8 cellular contexts compared by ENCODE assay signal in genomic region chr15:98801234-98801561, GRCh38.
DNase-seq lines count a peak whose midpoint lies in the region; ATAC-seq and TF ChIP-seq lines count a peak whose summit lies in the region.

No MANE protein-coding gene starts in this region.

- peak overlapping the region; percentile 48 for H3K27ac Mint-ChIP-seq in CD4-positive, alpha-beta T cell
- peak overlapping the region; percentile 94 for H3K27ac Mint-ChIP-seq in chondrocyte (ENCODE audit: unreplicated experiment)
- H3K27ac Mint-ChIP-seq in neural crest cell (ENCODE audit: unreplicated experiment): peak overlapping the region; percentile 99

- H3K36me3 Mint-ChIP-seq in CD4-positive, alpha-beta T cell (ENCODE audit: low read depth): no peaks in the 10 kb centered on the region
- H3K36me3 Mint-ChIP-seq in chondrocyte (ENCODE audit: low read depth) (no peaks in the 10 kb centered on the region), neural crest cell (ENCODE audit: low read depth) (no peaks in the 10 kb centered on the region)

- ATAC-seq in CD4-positive, alpha-beta T cell (ENCODE audit: poor library complexity): peak; percentile 58
- ATAC-seq in GM19395 (IDR thresholded peaks at IDR 0.05; ENCODE audit: unreplicated experiment) (no peak), sciatic nerve (no peak), HG02678 (IDR thresholded peaks at IDR 0.05; ENCODE audit: unreplicated experiment) (no peak)

- no peaks in the 10 kb centered on the region for H3K9me3 ChIP-seq in CD4-positive, alpha-beta T cell (ENCODE audit: control insufficient read depth, low read length)

- CTCF ChIA-PET in CD4-positive, alpha-beta T cell (lab: Charles Lee): interaction anchor here (0.9 kb wide), 1 partner anchor 10 kb away, joined by 3 read pairs; no protein-coding TSS in a partner anchor

- no peak overlapping the region for H3K27ac ChIP-seq in CD4-positive, alpha-beta T cell (ENCODE audit: low read depth, low read length)

- no peaks in the 10 kb centered on the region for H3K27me3 Mint-ChIP-seq in CD4-positive, alpha-beta T cell
- H3K27me3 Mint-ChIP-seq in chondrocyte (ENCODE audit: low read depth) (no peaks in the 10 kb centered on the region), neural crest cell (ENCODE audit: low read depth) (no peaks in the 10 kb centered on the region)

- POLR2A ChIA-PET in CD4-positive, alpha-beta T cell (lab: Charles Lee): no interaction called here

- DNase-seq in CD4-positive, alpha-beta T cell: no peak
- peak; percentile 24 for DNase-seq in NCI-H2029 treated with DMSO at 0.1 percent for 48 hours (lab: John Stamatoyannopoulos, UW)
- DNase-seq in chondrocyte (ENCODE audit: low spot score): no peak
- peak; percentile 37 for DNase-seq in neural crest cell (ENCODE audit: low read depth, low spot score)
- no peak for DNase-seq in SW 1271 (lab: John Stamatoyannopoulos, UW)
- no peak for DNase-seq in sciatic nerve (ENCODE audit: low spot score)

- no peak for TF ChIP-seq CTCF in CD4-positive, alpha-beta T cell (IDR thresholded peaks at IDR 0.05)
- TF ChIP-seq CTCF in chondrocyte (IDR thresholded peaks at IDR 0.05): no peak
- TF ChIP-seq CTCF in neural crest cell (conservative IDR thresholded peaks at IDR 0.05): no peak

- no peaks in the 10 kb centered on the region for H3K9me3 Mint-ChIP-seq in CD4-positive, alpha-beta T cell
- H3K9me3 Mint-ChIP-seq in chondrocyte (ENCODE audit: low read depth) (no peaks in the 10 kb centered on the region), neural crest cell (no peaks in the 10 kb centered on the region)

- no peaks in the 10 kb centered on the region for H3K27me3 ChIP-seq in CD4-positive, alpha-beta T cell (ENCODE audit: control insufficient read depth, insufficient read depth, low read length)

- H3K4me1 Mint-ChIP-seq in CD4-positive, alpha-beta T cell (ENCODE audit: low read depth): peaks cover 58% of the 10 kb centered on the region
- H3K4me1 Mint-ChIP-seq in chondrocyte (ENCODE audit: low read depth) (peaks cover 69% of the 10 kb centered on the region), neural crest cell (peaks cover 78% of the 10 kb centered on the region)

- H3K4me3 Mint-ChIP-seq in CD4-positive, alpha-beta T cell: peak overlapping the region; percentile 55
- H3K4me3 Mint-ChIP-seq in chondrocyte (ENCODE audit: unreplicated experiment) (peak overlapping the region; percentile 69), neural crest cell (peak overlapping the region; percentile 83)

- intact Hi-C loops in CD4-positive, alpha-beta T cell (cut with DNase I, micrococcal nuclease): no loop called here
- intact Hi-C loops in sciatic nerve (cut with DNase I): no loop called here

Comparison
In these comparisons a context has a peak if more than half of its experiments do, and no peak if none do; other contexts are left out.
1. DNase-seq: peak in NCI-H2029 treated with DMSO at 0.1 percent for 48 hours (single experiment) and neural crest cell (single experiment); none in CD4-positive, alpha-beta T cell (0 of 10), chondrocyte (single experiment), SW 1271 (0 of 2) and sciatic nerve (single experiment).
2. H3K27ac Mint-ChIP-seq: peak in every context shown above with its lines; median percentile 99 in neural crest cell; 94 in chondrocyte; 48 in CD4-positive, alpha-beta T cell.
3. Peak in every context shown above with its lines, with median percentiles within 50 percentile points of each other: H3K4me3 Mint-ChIP-seq.